ENCODE assay signal across 1 cellular context in genomic region chr6:3228046-3228671, GRCh38.
TF ChIP-seq lines count a peak whose summit lies in the region.

No MANE protein-coding gene starts in this region.

TF ChIP-seq in HepG2, 621 proteins besides CTCF, POLR2A, EP300 and RAD21 (continued from another document and continues in another):
- 0 out of 2 replicates have a peak, but pooled peaks have one; percentile 17 for TF ChIP-seq ZNF574 (CRISPR knock-in tag; IDR thresholded peaks at IDR 0.05)
- TF ChIP-seq XRCC5 (optimal IDR thresholded peaks at IDR 0.05; ENCODE audit: low read length) = no peak
- no peak for TF ChIP-seq ZNF512B (CRISPR knock-in tag; IDR thresholded peaks at IDR 0.05; ENCODE audit: borderline replicate concordance)
- 0 out of 2 replicates have a peak, but pooled peaks have one; percentile 7 for TF ChIP-seq ZFP91 (CRISPR knock-in tag; IDR thresholded peaks at IDR 0.05; ENCODE audit: borderline replicate concordance)
- no peak for TF ChIP-seq HNF4G (IDR thresholded peaks at IDR 0.05; ENCODE audit: borderline replicate concordance, low read depth, low read length)
- no peak for TF ChIP-seq HNF4G (CRISPR knock-in tag; IDR thresholded peaks at IDR 0.05; ENCODE audit: borderline replicate concordance, low read depth)
- TF ChIP-seq ETV5 (CRISPR knock-in tag; IDR thresholded peaks at IDR 0.05; ENCODE audit: borderline replicate concordance) = no peak; the same call in 1 of the 2 replicates
- no peak for TF ChIP-seq GPBP1L1 (CRISPR knock-in tag; IDR thresholded peaks at IDR 0.05)
- TF ChIP-seq ZNF646 (CRISPR knock-in tag; IDR thresholded peaks at IDR 0.05) = no peak
- 0 out of 2 replicates have a peak, but pooled peaks have one; percentile 4 for TF ChIP-seq KDM2A (CRISPR knock-in tag; IDR thresholded peaks at IDR 0.05; ENCODE audit: borderline replicate concordance, low read depth)
- no peak for TF ChIP-seq PAWR (CRISPR knock-in tag; IDR thresholded peaks at IDR 0.05; ENCODE audit: borderline replicate concordance)
- TF ChIP-seq TMF1 (CRISPR knock-in tag; IDR thresholded peaks at IDR 0.05; ENCODE audit: low read depth) = 0 out of 2 replicates have a peak, but pooled peaks have one; percentile 11
- TF ChIP-seq ZNF615 (CRISPR knock-in tag; IDR thresholded peaks at IDR 0.05; ENCODE audit: borderline replicate concordance) = no peak
- peak; percentile 63; the same call in 1 of the 2 replicates for TF ChIP-seq ZNF891 (CRISPR knock-in tag; IDR thresholded peaks at IDR 0.05)
- 0 out of 2 replicates have a peak, but pooled peaks have one; percentile 29 for TF ChIP-seq TBX2 (CRISPR knock-in tag; IDR thresholded peaks at IDR 0.05; ENCODE audit: borderline replicate concordance)
- TF ChIP-seq DMTF1 (CRISPR knock-in tag; IDR thresholded peaks at IDR 0.05) = no peak
- TF ChIP-seq ELF4 (CRISPR knock-in tag; IDR thresholded peaks at IDR 0.05; ENCODE audit: borderline replicate concordance) = no peak
- TF ChIP-seq U2AF2 (IDR thresholded peaks at IDR 0.05; ENCODE audit: low read depth, low read length) = no peak
- TF ChIP-seq NCOA2 (CRISPR knock-in tag; IDR thresholded peaks at IDR 0.05) = 0 out of 2 replicates have a peak, but pooled peaks have one; percentile 12
- TF ChIP-seq ZMAT3 (CRISPR knock-in tag; conservative IDR thresholded peaks at IDR 0.05) = no peak
- TF ChIP-seq GABPB1 (CRISPR knock-in tag; IDR thresholded peaks at IDR 0.05) = 0 out of 2 replicates have a peak, but pooled peaks have one; percentile 23
- peak; percentile 22 for TF ChIP-seq TEAD3 (CRISPR knock-in tag; optimal IDR thresholded peaks at IDR 0.05; ENCODE audit: borderline replicate concordance)
- TF ChIP-seq SALL1 (CRISPR knock-in tag; IDR thresholded peaks at IDR 0.05) = peak; percentile 25; the same call in 1 of the 2 replicates
- peak; percentile 18; the same call in 1 of the 2 replicates for TF ChIP-seq ZBTB7A (CRISPR knock-in tag; IDR thresholded peaks at IDR 0.05)
- no peak for TF ChIP-seq ZFP41 (CRISPR knock-in tag; IDR thresholded peaks at IDR 0.05; ENCODE audit: borderline replicate concordance)
- peak; percentile 26; the same call in 1 of the 2 replicates for TF ChIP-seq TCF7 (IDR thresholded peaks at IDR 0.05; ENCODE audit: low read depth)
- TF ChIP-seq NR2F2 (IDR thresholded peaks at IDR 0.05; ENCODE audit: borderline replicate concordance, low read depth) = no peak
- no peak for TF ChIP-seq TFAP4 (IDR thresholded peaks at IDR 0.05; ENCODE audit: borderline replicate concordance, low read depth)
- TF ChIP-seq DBP (CRISPR knock-in tag; IDR thresholded peaks at IDR 0.05; ENCODE audit: not compliant biosample characterization) = no peak
- peak; percentile 25 for TF ChIP-seq ZEB1 (IDR thresholded peaks at IDR 0.05; ENCODE audit: insufficient replicate concordance, low read depth)
